In the genomic region with DNA sequence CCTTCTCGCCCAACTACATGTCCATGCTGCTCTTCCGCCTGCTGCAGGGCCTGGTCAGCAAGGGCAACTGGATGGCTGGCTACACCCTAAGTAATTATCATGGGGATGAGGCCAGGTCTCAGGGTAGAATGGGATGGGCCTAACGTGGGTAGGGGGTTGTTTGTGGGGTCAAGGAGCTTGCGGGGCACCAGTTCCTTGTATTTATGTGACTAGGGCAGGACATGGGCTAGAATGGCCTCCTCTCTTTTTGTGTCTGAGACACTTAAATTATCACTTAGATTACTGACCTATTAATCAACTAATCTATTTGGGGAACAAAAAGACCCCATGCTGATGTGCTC, we compare ENCODE assay signal across 11 cellular contexts.
"Had no signal": no experiment of that assay in that cellular context is flagged by ENCODE, and none has a peak within 500 bp of the region (broad histone marks: within the 10 kb centered on the region; RNA-seq: fewer than 3 reads in every experiment).

No MANE protein-coding gene starts in this region.

- DNase-seq: activated CD4-positive, alpha-beta T cell treated with anti-CD3 and anti-CD28 coated beads, Interleukin-2, amount 10 ng/mL, durations not matched to agents 7 days and 5 days; activated CD4-positive, CD25-positive, alpha-beta regulatory T cell; activated naive CD4-positive, alpha-beta T cell; activated T-cell treated with anti-CD3 and anti-CD28 coated beads, Interleukin-2, amount 50 U/mL, for 1 hour; erythroblast; naive thymus-derived CD8-positive, alpha-beta T cell; stimulated activated CD4-positive, alpha-beta T cell treated with anti-CD3 and anti-CD28 coated beads, Interleukin-4, amount 100 ng/mL, for 1 hour; stimulated activated CD8-positive, alpha-beta memory T cell treated with anti-CD3 and anti-CD28 coated beads, Interleukin-4, amount 100 ng/mL, for 48 hours; stimulated activated naive CD8-positive, alpha-beta T cell treated with anti-CD3 and anti-CD28 coated beads, Interleukin-15, amount 100 ng/mL, for 72 hours had no signal

- H3K4me3 ChIP-seq: hepatocyte, lung had no signal

- H3K4me2 ChIP-seq: hepatocyte had no signal

- ATAC-seq: naive thymus-derived CD8-positive, alpha-beta T cell; stimulated activated naive CD8-positive, alpha-beta T cell treated with anti-CD3 and anti-CD28 coated beads, Interleukin-15, amount 100 ng/mL, for 72 hours had no signal

- H3K79me2 ChIP-seq: hepatocyte had no signal

- H2AFZ ChIP-seq: hepatocyte had no signal

- H3K27ac ChIP-seq: hepatocyte had no signal

- H3K27me3 ChIP-seq: hepatocyte had no signal
